12 cellular contexts compared by ENCODE assay signal in genomic region chr14:24251880-24252288, GRCh38. TPM values are rescaled to one million over a fixed set of nuclear protein-coding genes. Genes with fewer than 3 reads are reported as not detected.
A peak's percentile ranks its signal among the peaks of the same experiment; 100 is the strongest.
DNase-seq lines count a peak whose midpoint lies in the region; ATAC-seq and TF ChIP-seq lines count a peak whose summit lies in the region.
"Had no signal": no experiment of that assay in that cellular context is flagged by ENCODE, and none has a peak within 500 bp of the region (broad histone marks: within the 10 kb centered on the region; RNA-seq: fewer than 3 reads in every experiment).

No MANE protein-coding gene starts in this region.

- H3K4me3 ChIP-seq in mammary epithelial cell (replicated peaks in 1 of 3; ENCODE audit: insufficient read depth in 1 of 3, low read depth in 2 of 3, low read length in 3 of 3), result no peak overlapping the region
- H3K4me3 ChIP-seq in breast epithelium, result no peak overlapping the region
- no peak overlapping the region for H3K4me3 ChIP-seq in adipocyte (ENCODE audit: low read length)
- H3K4me3 ChIP-seq in MG63, result no peak overlapping the region

- no peak overlapping the region for H3K4me2 ChIP-seq in mammary epithelial cell (ENCODE audit: insufficient read depth, low read depth, low read length)

- TF ChIP-seq POLR2A in breast epithelium (IDR thresholded peaks at IDR 0.05), result no peak

- CTCF ChIA-PET in mammary epithelial cell (lab: Charles Lee; ENCODE audit: low non-redundant PET), result interaction anchor here (0.6 kb wide), 1 partner anchor 45 kb away, joined by 3 read pairs; no protein-coding TSS in a partner anchor

- no peaks in the 10 kb centered on the region for H3K27me3 ChIP-seq in mammary epithelial cell (ENCODE audit: insufficient read depth, low read length)
- H3K27me3 ChIP-seq in breast epithelium, result no peaks in the 10 kb centered on the region
- no peaks in the 10 kb centered on the region for H3K27me3 ChIP-seq in adipocyte (replicated peaks; ENCODE audit: control insufficient read depth, insufficient read depth, low read length)
- no peaks in the 10 kb centered on the region for H3K27me3 ChIP-seq in foreskin keratinocyte
- H3K27me3 ChIP-seq in MG63, result no peaks in the 10 kb centered on the region
- H3K27me3 ChIP-seq: neutrophil had no signal

- H3K9ac ChIP-seq in mammary epithelial cell (ENCODE audit: insufficient read depth, low read length), result no peak overlapping the region
- H3K9ac ChIP-seq in adipocyte (ENCODE audit: low read length), result no peak overlapping the region

- H3K9me3 ChIP-seq in mammary epithelial cell (replicated peaks; ENCODE audit: insufficient read depth, low read length) (no peaks in the 10 kb centered on the region), breast epithelium (no peaks in the 10 kb centered on the region), adipocyte (ENCODE audit: control insufficient read depth, low read length) (no peaks in the 10 kb centered on the region), MG63 (no peaks in the 10 kb centered on the region)
- H3K9me3 ChIP-seq: neutrophil had no signal

- no peaks in the 10 kb centered on the region for H3K79me2 ChIP-seq in mammary epithelial cell (ENCODE audit: insufficient read depth, low read length)

- peak; percentile 61 for ATAC-seq in foreskin keratinocyte
- no peak for ATAC-seq in GM19395 (IDR thresholded peaks at IDR 0.05; ENCODE audit: unreplicated experiment)
- no peak for ATAC-seq in HG03521 (IDR thresholded peaks at IDR 0.05; ENCODE audit: unreplicated experiment)
- ATAC-seq: stimulated activated naive CD8-positive, alpha-beta T cell treated with anti-CD3 and anti-CD28 coated beads, Interleukin-15, amount 100 ng/mL, for 72 hours had no signal

- H3K27ac ChIP-seq in mammary epithelial cell (ENCODE audit: insufficient read depth, low read depth, low read length) (no peak overlapping the region), breast epithelium (no peak overlapping the region), foreskin keratinocyte (no peak overlapping the region)
- H3K27ac ChIP-seq: neutrophil had no signal

- no peak overlapping the region for H2AFZ ChIP-seq in mammary epithelial cell (ENCODE audit: low read depth, low read length)

- H3K4me1 ChIP-seq in mammary epithelial cell (ENCODE audit: insufficient read depth, low read length), result peaks cover 5% of the 10 kb centered on the region
- no peaks in the 10 kb centered on the region for H3K4me1 ChIP-seq in breast epithelium
- H3K4me1 ChIP-seq in adipocyte (ENCODE audit: control insufficient read depth, insufficient read depth, low read length), result peaks cover 9% of the 10 kb centered on the region
- peaks cover 6% of the 10 kb centered on the region for H3K4me1 ChIP-seq in foreskin keratinocyte

- peak; percentile 54 for DNase-seq in mammary epithelial cell
- no peak for DNase-seq in breast epithelium (ENCODE audit: low spot score in 2 of 2)
- DNase-seq in adipocyte (ENCODE audit: low read depth), result peak; percentile 45
- peak in 1 of 2 donors; percentile 45 for DNase-seq in foreskin keratinocyte
- DNase-seq in posterior vena cava (ENCODE audit: low spot score), result no peak
- DNase-seq in MG63, result no peak
- DNase-seq: activated CD4-positive, CD25-positive, alpha-beta regulatory T cell; cerebellar nuclear complex; stimulated activated naive CD8-positive, alpha-beta T cell treated with anti-CD3 and anti-CD28 coated beads, Interleukin-15, amount 100 ng/mL, for 72 hours had no signal

- BruUV-seq in mammary epithelial cell (replicated peaks; lab: Mats Ljungman, UMichigan), result no TSS peak

- intact Hi-C loops in mammary epithelial cell (cut with micrococcal nuclease), result no loop called here
- intact Hi-C loops in breast epithelium (cut with DNase I; ENCODE audit: low total_unique reads), result no loop called here
- intact Hi-C loops in posterior vena cava (cut with DNase I), result loop anchor here in 1 of 2 donors (10.0 kb wide), 1 partner anchor 53 kb away; the partner anchor contains the start of gene CIDEB

- WGBS in mammary epithelial cell (ENCODE audit: low coverage, missing lambda C conversion rate), result 64% methylated on average over 1 of the region's 1 CpG

- in situ Hi-C loops in mammary epithelial cell (cut with MboI; ENCODE audit: low sequenced_read_pairs in 2 of 2), result no loop called here

- H3K36me3 ChIP-seq in mammary epithelial cell (ENCODE audit: insufficient read depth, low read length), result no peaks in the 10 kb centered on the region
- H3K36me3 ChIP-seq in breast epithelium, result no peaks in the 10 kb centered on the region
- no peaks in the 10 kb centered on the region for H3K36me3 ChIP-seq in adipocyte (ENCODE audit: control insufficient read depth, insufficient read depth, low read length, severe bottlenecking)
- no peaks in the 10 kb centered on the region for H3K36me3 ChIP-seq in MG63

- dilution Hi-C loops in mammary epithelial cell (cut with HindIII; ENCODE audit: low sequenced_read_pairs), result no loop called here

- no peaks in the 10 kb centered on the region for H4K20me1 ChIP-seq in mammary epithelial cell (ENCODE audit: insufficient read depth, low read length)

- TF ChIP-seq CTCF in mammary epithelial cell (conservative IDR thresholded peaks at IDR 0.05 in 1 of 2, IDR thresholded peaks at IDR 0.05 in 1 of 2; ENCODE audit: extremely low read depth in 1 of 2, insufficient read depth in 1 of 2, low read depth in 1 of 2, low read length in 2 of 2) (peak in 1 of 2 donors; percentile 10), breast epithelium (IDR thresholded peaks at IDR 0.05) (no peak), foreskin keratinocyte (conservative IDR thresholded peaks at IDR 0.05) (peak; percentile 9)

RNA-seq across cellular contexts. Expression of gene TINF2, which starts 9.5 kb away (rescaled TPM):
- total RNA-seq in mammary epithelial cell (100 to 1,000 TPM in 1 of 2 donors, 10 to 100 TPM in 1; 48.5 to 111 TPM), breast epithelium (10 to 100 TPM; 53.1 to 71.9 (median 55.5) TPM), foreskin keratinocyte (40.5 and 43.5 TPM in 2 replicates), posterior vena cava (10 to 100 TPM; 77.8 to 85.1 TPM)
- polyA plus RNA-seq in mammary epithelial cell (39.4 TPM), foreskin keratinocyte (36.7 and 38.7 TPM in 2 replicates)
- polyA minus RNA-seq in mammary epithelial cell, result 85.4 TPM
- total RNA-seq in MG63 (2014; rRNA removed; shearing (Covaris generic); ENCODE audit: low replicate concordance), result 23.6 and 36.7 TPM in 2 replicates

RNA-seq across cellular contexts. Expression of gene TGM1, which starts 11.1 kb away (rescaled TPM):
- total RNA-seq in mammary epithelial cell, result 10 to 100 TPM in 1 of 2 donors, 1 to 10 TPM in 1; 7.5 to 21.9 TPM
- polyA plus RNA-seq in mammary epithelial cell, result 8.7 TPM
- 9.0 TPM for polyA minus RNA-seq in mammary epithelial cell
- total RNA-seq in breast epithelium, result 10 to 100 TPM in 1 of 3 donors, 1 to 10 TPM in 1, under 1 TPM in 1; 0.32 to 18.7 (median 1.6) TPM
- total RNA-seq in foreskin keratinocyte, result 4.3 and 5.9 TPM in 2 replicates
- 4.4 and 7.4 TPM in 2 replicates for polyA plus RNA-seq in foreskin keratinocyte
- total RNA-seq in posterior vena cava, result 1 to 10 TPM in 1 of 2 donors, under 1 TPM in 1; 0.14 to 1.7 TPM
- 0.86 and 2.0 TPM in 2 replicates for total RNA-seq in MG63 (2014; rRNA removed; shearing (Covaris generic); ENCODE audit: low replicate concordance)

RNA-seq across cellular contexts. Expression of gene GMPR2, which starts 19.2 kb away (rescaled TPM):
- total RNA-seq in mammary epithelial cell (10 to 100 TPM; 55.7 to 81.9 TPM), breast epithelium (10 to 100 TPM; 59.3 to 74.6 (median 66.1) TPM), foreskin keratinocyte (72.3 and 77.2 TPM in 2 replicates), posterior vena cava (10 to 100 TPM; 34.4 to 42.0 TPM)
- polyA plus RNA-seq in mammary epithelial cell (76.9 TPM), foreskin keratinocyte (59.1 and 71.7 TPM in 2 replicates)
- 52.9 TPM for polyA minus RNA-seq in mammary epithelial cell
- 54.0 and 60.9 TPM in 2 replicates for total RNA-seq in MG63 (2014; rRNA removed; shearing (Covaris generic); ENCODE audit: low replicate concordance)

RNA-seq across cellular contexts. Expression of gene RABGGTA, which starts 19.5 kb away (rescaled TPM):
- total RNA-seq in mammary epithelial cell (10 to 100 TPM; 51.3 to 74.5 TPM), breast epithelium (10 to 100 TPM; 24.8 to 41.6 (median 34.4) TPM), foreskin keratinocyte (35.1 and 40.1 TPM in 2 replicates), posterior vena cava (10 to 100 TPM; 14.5 to 17.3 TPM)
- polyA plus RNA-seq in mammary epithelial cell (80.7 TPM), foreskin keratinocyte (34.1 and 37.7 TPM in 2 replicates)
- polyA minus RNA-seq in mammary epithelial cell, result 141 TPM
- total RNA-seq in MG63 (2014; rRNA removed; shearing (Covaris generic); ENCODE audit: low replicate concordance), result 1.7 and 2.6 TPM in 2 replicates

RNA-seq across cellular contexts. Expression of gene NEDD8, which starts 19.7 kb away (rescaled TPM):
- total RNA-seq in mammary epithelial cell (100 to 1,000 TPM in 1 of 2 donors, 10 to 100 TPM in 1; 66.2 to 274 TPM), breast epithelium (100 to 1,000 TPM; 118 to 165 (median 150) TPM), foreskin keratinocyte (441 and 445 TPM in 2 replicates), posterior vena cava (100 to 1,000 TPM; 121 to 125 TPM)
- polyA plus RNA-seq in mammary epithelial cell (284 TPM), foreskin keratinocyte (657 and 667 TPM in 2 replicates)
- 181 TPM for polyA minus RNA-seq in mammary epithelial cell
- total RNA-seq in MG63 (2014; rRNA removed; shearing (Covaris generic); ENCODE audit: low replicate concordance), result 138 and 173 TPM in 2 replicates

Comparison
In these comparisons a context has a peak if more than half of its experiments do, and no peak if none do; other contexts are left out.
1. DNase-seq: peak in mammary epithelial cell (single experiment) and adipocyte (single experiment); none in breast epithelium (0 of 2), posterior vena cava (single experiment) and MG63 (single experiment).